13 cellular contexts compared by ENCODE assay signal in genomic region chr9:133333566-133333965, GRCh38. TPM values are rescaled to one million over a fixed set of nuclear protein-coding genes. Genes with fewer than 3 reads are reported as not detected.
DNase-seq lines count a peak whose midpoint lies in the region; ATAC-seq and TF ChIP-seq lines count a peak whose summit lies in the region.
"Had no signal": no experiment of that assay in that cellular context is flagged by ENCODE, and none has a peak within 500 bp of the region (broad histone marks: within the 10 kb centered on the region; RNA-seq: fewer than 3 reads in every experiment).

No MANE protein-coding gene starts in this region.

- TF ChIP-seq CTCF in activated B cell treated with CpG ODN at 0.5 μM for 24 hours (IDR thresholded peaks at IDR 0.05) (no peak), endothelial cell (IDR thresholded peaks at IDR 0.05; ENCODE audit: unreplicated experiment) (no peak), type B pancreatic cell (conservative IDR thresholded peaks at IDR 0.05) (no peak), esophagus squamous epithelium (IDR thresholded peaks at IDR 0.05) (no peak)

- H3K36me3 ChIP-seq in esophagus squamous epithelium, result peaks cover 18 to 51% (median 33%) of the 10 kb centered on the region in 3 donors

- H3K9me3 Mint-ChIP-seq in activated naive CD4-positive, alpha-beta T cell treated with anti-CD3 and anti-CD28 coated beads, Interleukin-2, amount 50 U/mL, for 24 hours, result no peaks in the 10 kb centered on the region
- H3K9me3 Mint-ChIP-seq in activated B cell treated with CpG ODN at 0.5 μM for 24 hours (no peaks in the 10 kb centered on the region), endothelial cell (ENCODE audit: unreplicated experiment) (no peaks in the 10 kb centered on the region), type B pancreatic cell (no peaks in the 10 kb centered on the region)

- no peaks in the 10 kb centered on the region for H3K9me3 ChIP-seq in esophagus squamous epithelium
- H3K9me3 ChIP-seq: gastroesophageal sphincter, HAP-1, tibial artery had no signal

- H3K4me3 ChIP-seq in esophagus squamous epithelium, result no peak overlapping the region
- H3K4me3 ChIP-seq: gastroesophageal sphincter, HAP-1, tibial artery had no signal

- CTCF ChIA-PET in activated B cell treated with CpG ODN at 0.5 μM for 24 hours (lab: Charles Lee), result no interaction called here

- no peaks in the 10 kb centered on the region for H3K27me3 ChIP-seq in esophagus squamous epithelium
- H3K27me3 ChIP-seq: gastroesophageal sphincter, tibial artery had no signal

- H3K27me3 Mint-ChIP-seq in activated naive CD4-positive, alpha-beta T cell treated with anti-CD3 and anti-CD28 coated beads, Interleukin-2, amount 50 U/mL, for 24 hours, result no peaks in the 10 kb centered on the region
- H3K27me3 Mint-ChIP-seq in activated B cell treated with CpG ODN at 0.5 μM for 24 hours (no peaks in the 10 kb centered on the region), endothelial cell (ENCODE audit: unreplicated experiment) (no peaks in the 10 kb centered on the region), type B pancreatic cell (no peaks in the 10 kb centered on the region)

- peaks cover 19% of the 10 kb centered on the region for H3K36me3 Mint-ChIP-seq in activated naive CD4-positive, alpha-beta T cell treated with anti-CD3 and anti-CD28 coated beads, Interleukin-2, amount 50 U/mL, for 24 hours
- H3K36me3 Mint-ChIP-seq in activated B cell treated with CpG ODN at 0.5 μM for 24 hours (ENCODE audit: low read depth), result peaks cover 59% of the 10 kb centered on the region
- H3K36me3 Mint-ChIP-seq in endothelial cell (ENCODE audit: low read depth, unreplicated experiment), result peaks cover 29% of the 10 kb centered on the region
- H3K36me3 Mint-ChIP-seq in type B pancreatic cell, result peaks cover 21% of the 10 kb centered on the region

- peak overlapping the region; percentile 57 for H3K4me3 Mint-ChIP-seq in activated naive CD4-positive, alpha-beta T cell treated with anti-CD3 and anti-CD28 coated beads, Interleukin-2, amount 50 U/mL, for 24 hours
- no peak overlapping the region for H3K4me3 Mint-ChIP-seq in activated B cell treated with CpG ODN at 0.5 μM for 24 hours
- H3K4me3 Mint-ChIP-seq in endothelial cell (ENCODE audit: unreplicated experiment), result peak overlapping the region; percentile 59
- H3K4me3 Mint-ChIP-seq in type B pancreatic cell, result peak overlapping the region; percentile 98

- no peak for DNase-seq in activated naive CD4-positive, alpha-beta T cell (lab: John Stamatoyannopoulos, UW)
- DNase-seq in activated B cell treated with CpG ODN at 0.5 μM for 24 hours, result peak; percentile 10
- DNase-seq in endothelial cell (ENCODE audit: low spot score), result no peak
- no peak for DNase-seq in type B pancreatic cell (ENCODE audit: extremely low spot score, unreplicated experiment)
- no peak for DNase-seq in amygdala (lab: John Stamatoyannopoulos, UW)
- no peak for DNase-seq in NAMALWA (ENCODE audit: low spot score)
- DNase-seq in esophagus squamous epithelium (lab: John Stamatoyannopoulos, UW), result no peak
- DNase-seq: stimulated activated CD4-positive, alpha-beta T cell treated with anti-CD3 and anti-CD28 coated beads, Interleukin-15, amount 100 ng/mL, for 24 hours had no signal

- POLR2A ChIA-PET in activated B cell treated with CpG ODN at 0.5 μM for 24 hours (lab: Charles Lee), result interaction anchor here (0.6 to 4.6 kb wide), 2 partner anchors 14 to 31 kb away, joined by 3 to 32 read pairs; partner anchors contain the start of genes MED22 and RPL7A

- no peak for TF ChIP-seq POLR2A in esophagus squamous epithelium (IDR thresholded peaks at IDR 0.05)

- peaks cover 36% of the 10 kb centered on the region for H3K4me1 Mint-ChIP-seq in activated naive CD4-positive, alpha-beta T cell treated with anti-CD3 and anti-CD28 coated beads, Interleukin-2, amount 50 U/mL, for 24 hours
- H3K4me1 Mint-ChIP-seq in activated B cell treated with CpG ODN at 0.5 μM for 24 hours (peaks cover 36% of the 10 kb centered on the region), endothelial cell (ENCODE audit: unreplicated experiment) (peaks cover 17% of the 10 kb centered on the region), type B pancreatic cell (ENCODE audit: unreplicated experiment) (peaks cover 14% of the 10 kb centered on the region)

- peaks cover 25 to 60% (median 25%) of the 10 kb centered on the region in 3 donors for H3K4me1 ChIP-seq in esophagus squamous epithelium

- H3K27ac ChIP-seq in esophagus squamous epithelium, result no peak overlapping the region
- H3K27ac ChIP-seq: gastroesophageal sphincter, tibial artery had no signal

- H3K27ac Mint-ChIP-seq in activated naive CD4-positive, alpha-beta T cell treated with anti-CD3 and anti-CD28 coated beads, Interleukin-2, amount 50 U/mL, for 24 hours, result peak overlapping the region; percentile 65
- H3K27ac Mint-ChIP-seq in activated B cell treated with CpG ODN at 0.5 μM for 24 hours (no peak overlapping the region), endothelial cell (ENCODE audit: unreplicated experiment) (no peak overlapping the region), type B pancreatic cell (peak overlapping the region; percentile 75)
- H3K27ac Mint-ChIP-seq: mesothelial cell of epicardium had no signal

- WGBS in esophagus squamous epithelium, 2 donors, result 100% methylated on average over 4 of the region's 10 CpGs; no CpG with 5 or more reads in 1 of the 2 donors

- intact Hi-C loops in activated B cell treated with CpG ODN at 0.5 μM for 24 hours (cut with micrococcal nuclease), result loop anchor here (10.0 kb wide), 1 partner anchor 731 kb away; the partner anchor contains the start of gene BRD3
- intact Hi-C loops in esophagus squamous epithelium (cut with DNase I), result no loop called here

- ATAC-seq in activated B cell treated with CpG ODN at 0.5 μM for 24 hours (ENCODE audit: low read depth), result no peak
- ATAC-seq: gastroesophageal sphincter had no signal

RNA-seq across cellular contexts. Expression of gene SURF6, which starts 2.4 kb away (rescaled TPM):
- total RNA-seq in activated B cell treated with CpG ODN at 0.5 μM for 24 hours, result 22.4 and 23.9 TPM in 2 replicates
- total RNA-seq in endothelial cell (ENCODE audit: unreplicated experiment), result 21.7 TPM
- 24.9 and 26.5 TPM in 2 replicates for total RNA-seq in type B pancreatic cell (ENCODE audit: low replicate concordance)
- total RNA-seq in esophagus squamous epithelium, result 10 to 100 TPM; 14.5 to 28.6 (median 22.0) TPM

RNA-seq across cellular contexts. Expression of gene MED22, which starts 14.4 kb away (rescaled TPM):
- 40.7 and 45.7 TPM in 2 replicates for total RNA-seq in activated B cell treated with CpG ODN at 0.5 μM for 24 hours
- 32.9 TPM for total RNA-seq in endothelial cell (ENCODE audit: unreplicated experiment)
- total RNA-seq in type B pancreatic cell (ENCODE audit: low replicate concordance), result 34.0 and 38.2 TPM in 2 replicates
- total RNA-seq in esophagus squamous epithelium, result 10 to 100 TPM; 10.8 to 22.5 (median 15.9) TPM

RNA-seq across cellular contexts. Expression of gene RPL7A, which starts 14.5 kb away (rescaled TPM):
- total RNA-seq in activated B cell treated with CpG ODN at 0.5 μM for 24 hours, result 3,786 and 4,134 TPM in 2 replicates
- 2,006 TPM for total RNA-seq in endothelial cell (ENCODE audit: unreplicated experiment)
- total RNA-seq in type B pancreatic cell (ENCODE audit: low replicate concordance), result 2,442 and 2,715 TPM in 2 replicates
- 1,000 to 10,000 TPM; 1,828 to 2,553 (median 2,363) TPM for total RNA-seq in esophagus squamous epithelium

RNA-seq across cellular contexts. Expression of gene SURF1, which starts 22.7 kb away (rescaled TPM):
- 33.6 and 38.9 TPM in 2 replicates for total RNA-seq in activated B cell treated with CpG ODN at 0.5 μM for 24 hours
- total RNA-seq in endothelial cell (ENCODE audit: unreplicated experiment), result 36.2 TPM
- total RNA-seq in type B pancreatic cell (ENCODE audit: low replicate concordance), result 40.8 and 46.9 TPM in 2 replicates
- total RNA-seq in esophagus squamous epithelium, result 10 to 100 TPM; 18.2 to 44.7 (median 32.0) TPM

RNA-seq across cellular contexts. Expression of gene SURF2, which starts 22.8 kb away (rescaled TPM):
- total RNA-seq in activated B cell treated with CpG ODN at 0.5 μM for 24 hours, result 17.3 and 17.8 TPM in 2 replicates
- 11.9 TPM for total RNA-seq in endothelial cell (ENCODE audit: unreplicated experiment)
- total RNA-seq in type B pancreatic cell (ENCODE audit: low replicate concordance), result 21.3 and 23.5 TPM in 2 replicates
- 10 to 100 TPM; 30.1 to 36.8 (median 33.6) TPM for total RNA-seq in esophagus squamous epithelium

Comparison
In these comparisons a context has a peak if more than half of its experiments do, and no peak if none do; other contexts are left out.
1. H3K27ac Mint-ChIP-seq: peak in activated naive CD4-positive, alpha-beta T cell treated with anti-CD3 and anti-CD28 coated beads, Interleukin-2, amount 50 U/mL, for 24 hours (single experiment) and type B pancreatic cell (single experiment); none in activated B cell treated with CpG ODN at 0.5 μM for 24 hours (single experiment) and endothelial cell (single experiment).